ENCODE assay signal across 8 cellular contexts in genomic region chr16:720507-720989, GRCh38. TPM values are rescaled to one million over a fixed set of nuclear protein-coding genes. Genes with fewer than 3 reads are reported as not detected.
DNase-seq lines count a peak whose midpoint lies in the region; TF ChIP-seq lines count a peak whose summit lies in the region.

No MANE protein-coding gene starts in this region.

- H3K9me3 ChIP-seq in HEK293 (ENCODE audit: control insufficient read depth, insufficient read depth, low read depth, low read length) (no peaks in the 10 kb centered on the region), ascending aorta (no peaks in the 10 kb centered on the region), hepatocyte (ENCODE audit: low read depth) (no peaks in the 10 kb centered on the region)

- H3K9me2 ChIP-seq in hepatocyte (replicated peaks; ENCODE audit: insufficient read depth) = no peaks in the 10 kb centered on the region

- peaks cover 11% of the 10 kb centered on the region for H4K20me1 ChIP-seq in hepatocyte (ENCODE audit: insufficient read depth, poor library complexity, severe bottlenecking)

- H3K36me3 Mint-ChIP-seq in T-helper 2 cell treated with Interferon-gamma antibody and Interleukin-4, amounts not matched to agents 5 μg/mL and 100 μg/mL, for 36 hours (ENCODE audit: low read depth) = no peaks in the 10 kb centered on the region

- H3K4me1 Mint-ChIP-seq in T-helper 2 cell treated with Interferon-gamma antibody and Interleukin-4, amounts not matched to agents 5 μg/mL and 100 μg/mL, for 36 hours (ENCODE audit: low read depth) = peaks cover 3% of the 10 kb centered on the region

- H3K4me3 ChIP-seq in HEK293 (ENCODE audit: low read depth, low read length) = peak overlapping the region; percentile 66
- H3K4me3 ChIP-seq in ascending aorta = peak overlapping the region; percentile 74 to 96
- H3K4me3 ChIP-seq in hepatocyte = peak overlapping the region; percentile 98

- H3K4me2 ChIP-seq in hepatocyte = peak overlapping the region; percentile 100

- no peaks in the 10 kb centered on the region for H3K27me3 ChIP-seq in ascending aorta
- H3K27me3 ChIP-seq in hepatocyte = peaks cover 12% of the 10 kb centered on the region

- H3K79me2 ChIP-seq in hepatocyte = no peaks in the 10 kb centered on the region

- peak; percentile 56 for DNase-seq in T-helper 2 cell treated with Interferon-gamma antibody and Interleukin-4, amounts not matched to agents 5 μg/mL and 100 μg/mL, for 36 hours (ENCODE audit: low spot score)
- DNase-seq in T-helper 2 cell (no peak), NCI-H345 treated with DMSO at 0.1 percent for 48 hours (lab: John Stamatoyannopoulos, UW; ENCODE audit: unreplicated experiment) (peak; percentile 64), ascending aorta (ENCODE audit: low spot score in 2 of 2) (no peak), hepatocyte (ENCODE audit: low spot score) (peak; percentile 73), retina (peak; percentile 92), GOT3 (lab: John Stamatoyannopoulos, UW) (no peak)

- H3K4me1 ChIP-seq in HEK293 (ENCODE audit: control insufficient read depth, insufficient read depth, low read length) (peaks cover 7% of the 10 kb centered on the region), ascending aorta (peaks cover 14 to 19% of the 10 kb centered on the region in 2 donors), hepatocyte (ENCODE audit: insufficient read depth) (peaks cover 19% of the 10 kb centered on the region)

- peak overlapping the region; percentile 97 for H2AFZ ChIP-seq in hepatocyte

- H3K27me3 Mint-ChIP-seq in T-helper 2 cell treated with Interferon-gamma antibody and Interleukin-4, amounts not matched to agents 5 μg/mL and 100 μg/mL, for 36 hours (ENCODE audit: low read depth) = peaks cover 8% of the 10 kb centered on the region

- peak overlapping the region; percentile 77 for H3K4me3 Mint-ChIP-seq in T-helper 2 cell treated with Interferon-gamma antibody and Interleukin-4, amounts not matched to agents 5 μg/mL and 100 μg/mL, for 36 hours

- POLR2A ChIA-PET in HEK293 (lab: Yijun Ruan, JAX) = interaction anchor here (0.5 to 2.8 kb wide), 22 partner anchors 8 to 1330 kb away, joined by 3 to 25 read pairs (median 6); partner anchors contain the start of genes CHTF18, CIAO3, GNG13 and RPUSD1

- TF ChIP-seq CTCF in HEK293 (tag by site-specific recombination; IDR thresholded peaks at IDR 0.05) = peak; percentile 74
- no peak for TF ChIP-seq CTCF in ascending aorta (IDR thresholded peaks at IDR 0.05)
- TF ChIP-seq CTCF in hepatocyte (IDR thresholded peaks at IDR 0.05; ENCODE audit: poor library complexity) = no peak

- no peaks in the 10 kb centered on the region for H3K9me3 Mint-ChIP-seq in T-helper 2 cell treated with Interferon-gamma antibody and Interleukin-4, amounts not matched to agents 5 μg/mL and 100 μg/mL, for 36 hours

- H3K27ac Mint-ChIP-seq in T-helper 2 cell treated with Interferon-gamma antibody and Interleukin-4, amounts not matched to agents 5 μg/mL and 100 μg/mL, for 36 hours = peak overlapping the region; percentile 66

- CTCF ChIA-PET in HEK293 (lab: Yijun Ruan, JAX) = interaction anchor here (0.6 to 5.7 kb wide), 10 partner anchors 10 to 376 kb away, joined by 3 to 34 read pairs (median 4); partner anchors contain the start of genes CHTF18, CIAO3, GNG13 and RPUSD1

- WGBS in hepatocyte (ENCODE audit: low lambda C conversion rate, missing lambda C conversion rate) = 2% methylated on average over 36 of the region's 37 CpGs

- intact Hi-C loops in ascending aorta (cut with DNase I) = no loop called here

- H3K36me3 ChIP-seq in HEK293 (ENCODE audit: control insufficient read depth in 2 of 2, insufficient read depth in 1 of 2, low read length in 2 of 2) (peaks cover 0 to 12% of the 10 kb centered on the region in 2 experiments; a peak in 1 of 3 replicates), ascending aorta (no peaks in the 10 kb centered on the region), hepatocyte (replicated peaks; ENCODE audit: insufficient read depth, low read depth) (no peaks in the 10 kb centered on the region)

- H3K27ac ChIP-seq in HEK293 (ENCODE audit: extremely low read depth, low read depth, low read length) (peak overlapping the region; percentile 94), ascending aorta (peak overlapping the region; percentile 74 to 80), hepatocyte (peak overlapping the region; percentile 96)

TF ChIP-seq in HEK293, 187 proteins besides CTCF, POLR2A, EP300 and RAD21 (continues in another document):
- TF ChIP-seq ZNF132 (tag by site-specific recombination; IDR thresholded peaks at IDR 0.05; ENCODE audit: borderline replicate concordance) = no peak
- peak; percentile 22; the same call in 1 of the 2 replicates for TF ChIP-seq PRDM4 (tag by site-specific recombination; IDR thresholded peaks at IDR 0.05)
- peak; percentile 80 for TF ChIP-seq ZNF366 (tag by site-specific recombination; conservative IDR thresholded peaks at IDR 0.05)
- peak; percentile 69 for TF ChIP-seq ZBTB6 (tag by site-specific recombination; IDR thresholded peaks at IDR 0.05)
- TF ChIP-seq ZNF76 (tag by site-specific recombination; IDR thresholded peaks at IDR 0.05; ENCODE audit: borderline replicate concordance, low read depth) = peak; percentile 89
- TF ChIP-seq TRIM28 (IDR thresholded peaks at IDR 0.05; ENCODE audit: borderline replicate concordance, low read length) = no peak
- peak; percentile 9; the same call in 1 of the 2 replicates for TF ChIP-seq IKZF3 (tag by site-specific recombination; IDR thresholded peaks at IDR 0.05)
- TF ChIP-seq ZNF48 (tag by site-specific recombination; IDR thresholded peaks at IDR 0.05) = no peak
- peak; percentile 74 for TF ChIP-seq GLIS1 (tag by site-specific recombination; IDR thresholded peaks at IDR 0.05)
- TF ChIP-seq ZNF549 (tag by site-specific recombination; IDR thresholded peaks at IDR 0.05) = no peak
- TF ChIP-seq EGR2 (tag by site-specific recombination; IDR thresholded peaks at IDR 0.05; ENCODE audit: low read depth) = peak; percentile 96
- TF ChIP-seq ZXDB (tag by site-specific recombination; IDR thresholded peaks at IDR 0.05) = peak; percentile 64; the same call in 1 of the 2 replicates
- peak; percentile 69 for TF ChIP-seq ZBTB8A (tag by site-specific recombination; IDR thresholded peaks at IDR 0.05)
- TF ChIP-seq GLIS2 (tag by site-specific recombination; IDR thresholded peaks at IDR 0.05) = peak; percentile 93
- no peak for TF ChIP-seq ELK4 (IDR thresholded peaks at IDR 0.05; ENCODE audit: borderline replicate concordance, low read depth, low read length)
- peak; percentile 60; the same call in 1 of the 2 replicates for TF ChIP-seq KLF9 (tag by site-specific recombination; IDR thresholded peaks at IDR 0.05; ENCODE audit: low read depth)
- TF ChIP-seq SP3 (tag by site-specific recombination; IDR thresholded peaks at IDR 0.05) = peak; percentile 81
- TF ChIP-seq ZBTB17 (tag by site-specific recombination; IDR thresholded peaks at IDR 0.05) = peak; percentile 84

RNA-seq across cellular contexts. Expression of gene ANTKMT, which starts 0.4 kb away (rescaled TPM):
- total RNA-seq in ascending aorta = 105 TPM
- total RNA-seq in hepatocyte = 32.0 and 38.8 TPM in 2 replicates
- 81.0 and 81.8 TPM in 2 replicates for polyA plus RNA-seq in hepatocyte

RNA-seq across cellular contexts. Expression of gene METRN, which starts 5.6 kb away (rescaled TPM):
- total RNA-seq in ascending aorta (118 TPM), hepatocyte (8.3 and 22.7 TPM in 2 replicates)
- 68.1 and 80.4 TPM in 2 replicates for polyA plus RNA-seq in hepatocyte

RNA-seq across cellular contexts. Expression of gene CCDC78, which starts 5.7 kb away (rescaled TPM):
- 8.2 TPM for total RNA-seq in ascending aorta
- 2.2 and 3.4 TPM in 2 replicates for total RNA-seq in hepatocyte
- polyA plus RNA-seq in hepatocyte = 5.8 and 6.8 TPM in 2 replicates

RNA-seq across cellular contexts. Expression of gene HAGHL, which starts 6.4 kb away (rescaled TPM):
- total RNA-seq in ascending aorta (9.7 TPM), hepatocyte (14.5 and 15.5 TPM in 2 replicates)
- 31.5 and 32.3 TPM in 2 replicates for polyA plus RNA-seq in hepatocyte

RNA-seq across cellular contexts. Expression of gene FBXL16, which starts 14.9 kb away (rescaled TPM):
- total RNA-seq in ascending aorta (not detected), hepatocyte (0.07 and 0.28 TPM in 2 replicates)
- polyA plus RNA-seq in hepatocyte = 0.28 and 0.38 TPM in 2 replicates

Comparison
In these comparisons a context has a peak if more than half of its experiments do, and no peak if none do; other contexts are left out.
1. DNase-seq: peak in T-helper 2 cell treated with Interferon-gamma antibody and Interleukin-4, amounts not matched to agents 5 μg/mL and 100 μg/mL, for 36 hours (single experiment), NCI-H345 treated with DMSO at 0.1 percent for 48 hours (single experiment), hepatocyte (single experiment) and retina (single experiment); none in T-helper 2 cell (0 of 5), ascending aorta (0 of 2) and GOT3 (single experiment).
2. Peak in every context shown above with its lines, with median percentiles within 50 percentile points of each other: H3K27ac ChIP-seq and H3K4me3 ChIP-seq.